In genomic region chr9:599933-600461, GRCh38 we compare ENCODE assay signal across 25 cellular contexts.
"Had no signal": no experiment of that assay in that cellular context is flagged by ENCODE, and none has a peak within 500 bp of the region (broad histone marks: within the 10 kb centered on the region; RNA-seq: fewer than 3 reads in every experiment).

No MANE protein-coding gene starts in this region.

- H3K4me3 ChIP-seq: colonic mucosa, esophagus squamous epithelium, lower lobe of right lung, neural progenitor cell, ovary, suprapubic skin, thyroid gland had no signal

- H3K27ac ChIP-seq: colonic mucosa, esophagus squamous epithelium, foreskin keratinocyte, lower lobe of right lung, neural progenitor cell, ovary, suprapubic skin, thyroid gland had no signal

- H3K4me3 Mint-ChIP-seq: memory B cell; mesothelial cell of epicardium; natural killer cell treated with Interleukin-12 subunit alpha and Interleukin-12 subunit beta and Interleukin-15 and Interleukin-18, amount 100 ng/mL, for 72 hours; neural progenitor cell; stimulated activated effector memory CD8-positive, alpha-beta T cell treated with anti-CD3 and anti-CD28 coated beads, Interleukin-12 subunit alpha, Interleukin-12 subunit beta, amount 100 ng/mL, for 72 hours; type B pancreatic cell had no signal

- H2AFZ ChIP-seq: neural progenitor cell had no signal

- FAIRE-seq: islet of Langerhans, urothelium cell line had no signal

- H3K27me3 Mint-ChIP-seq: memory B cell, type B pancreatic cell had no signal

- H3K36me3 Mint-ChIP-seq: memory B cell; natural killer cell treated with Interleukin-12 subunit alpha and Interleukin-12 subunit beta and Interleukin-15 and Interleukin-18, amount 100 ng/mL, for 72 hours; neural progenitor cell; stimulated activated effector memory CD8-positive, alpha-beta T cell treated with anti-CD3 and anti-CD28 coated beads, Interleukin-12 subunit alpha, Interleukin-12 subunit beta, amount 100 ng/mL, for 72 hours had no signal

- H3K9ac ChIP-seq: neural progenitor cell had no signal

- H3K9me3 ChIP-seq: colonic mucosa, esophagus squamous epithelium, lower lobe of right lung, ovary, suprapubic skin, thyroid gland had no signal

- H3K4me2 ChIP-seq: neural progenitor cell had no signal

- H3K36me3 ChIP-seq: colonic mucosa, esophagus squamous epithelium, lower lobe of right lung, neural progenitor cell, ovary, suprapubic skin, thyroid gland had no signal

- DNase-seq: colonic mucosa; dermis blood vessel endothelial cell; esophagus squamous epithelium; foreskin keratinocyte; head of caudate nucleus; hypothalamus; kidney glomerular epithelial cell; lower lobe of right lung; nucleus accumbens; right cardiac atrium; stimulated activated CD4-positive, alpha-beta T cell treated with anti-CD3 and anti-CD28 coated beads, Interleukin-4, amount 100 ng/mL, for 1 hour; stimulated activated CD8-positive, alpha-beta memory T cell treated with anti-CD3 and anti-CD28 coated beads, Interleukin-4, amount 100 ng/mL, for 48 hours; stimulated activated naive CD8-positive, alpha-beta T cell treated with anti-CD3 and anti-CD28 coated beads, Interleukin-15, Interleukin-2, amounts not matched to agents 100 U/mL and 50 U/mL, for 24 hours; thyroid gland had no signal

- H3K4me1 Mint-ChIP-seq: memory B cell; neural progenitor cell; stimulated activated effector memory CD8-positive, alpha-beta T cell treated with anti-CD3 and anti-CD28 coated beads, Interleukin-12 subunit alpha, Interleukin-12 subunit beta, amount 100 ng/mL, for 72 hours had no signal

- H3K27me3 ChIP-seq: colonic mucosa, esophagus squamous epithelium, foreskin keratinocyte, neural progenitor cell, ovary, suprapubic skin, thyroid gland had no signal

- ATAC-seq: foreskin keratinocyte; left lobe of liver; lower lobe of right lung; natural killer cell treated with Interleukin-12 subunit alpha and Interleukin-12 subunit beta and Interleukin-15 and Interleukin-18, amount 100 ng/mL, for 72 hours; stimulated activated effector memory CD8-positive, alpha-beta T cell treated with anti-CD3 and anti-CD28 coated beads, Interleukin-12 subunit alpha, Interleukin-12 subunit beta, amount 100 ng/mL, for 72 hours; stimulated activated naive CD8-positive, alpha-beta T cell treated with anti-CD3 and anti-CD28 coated beads, Interleukin-15, Interleukin-2, amounts not matched to agents 100 U/mL and 50 U/mL, for 24 hours had no signal

- H3K4me1 ChIP-seq: colonic mucosa, foreskin keratinocyte, lower lobe of right lung, neural progenitor cell, suprapubic skin, thyroid gland had no signal

- H3K27ac Mint-ChIP-seq: memory B cell; mesothelial cell of epicardium; natural killer cell treated with Interleukin-12 subunit alpha and Interleukin-12 subunit beta and Interleukin-15 and Interleukin-18, amount 100 ng/mL, for 72 hours; neural progenitor cell; stimulated activated effector memory CD8-positive, alpha-beta T cell treated with anti-CD3 and anti-CD28 coated beads, Interleukin-12 subunit alpha, Interleukin-12 subunit beta, amount 100 ng/mL, for 72 hours; type B pancreatic cell had no signal

- H3K9me3 Mint-ChIP-seq: memory B cell; natural killer cell treated with Interleukin-12 subunit alpha and Interleukin-12 subunit beta and Interleukin-15 and Interleukin-18, amount 100 ng/mL, for 72 hours; stimulated activated effector memory CD8-positive, alpha-beta T cell treated with anti-CD3 and anti-CD28 coated beads, Interleukin-12 subunit alpha, Interleukin-12 subunit beta, amount 100 ng/mL, for 72 hours; type B pancreatic cell had no signal
